In genomic region chr20:37007898-37008649, GRCh38 we compare ENCODE assay signal across 9 cellular contexts. TPM values are rescaled to one million over a fixed set of nuclear protein-coding genes. Genes with fewer than 3 reads are reported as not detected.
DNase-seq lines count a peak whose midpoint lies in the region; ATAC-seq, FAIRE-seq and TF ChIP-seq lines count a peak whose summit lies in the region.
"Had no signal": no experiment of that assay in that cellular context is flagged by ENCODE, and none has a peak within 500 bp of the region (broad histone marks: within the 10 kb centered on the region; RNA-seq: fewer than 3 reads in every experiment).

No MANE protein-coding gene starts in this region.

- no peak overlapping the region for H3K9ac ChIP-seq in keratinocyte (ENCODE audit: control insufficient read depth, extremely low read depth, insufficient read depth, low read length)

- H3K9me3 Mint-ChIP-seq in CD4-positive, alpha-beta T cell: no peaks in the 10 kb centered on the region
- H3K9me3 Mint-ChIP-seq in activated B cell treated with CpG ODN at 0.5 μM for 24 hours: no peaks in the 10 kb centered on the region

- no peaks in the 10 kb centered on the region for H3K27me3 ChIP-seq in CD4-positive, alpha-beta T cell (ENCODE audit: control insufficient read depth, insufficient read depth, low read length)
- H3K27me3 ChIP-seq in keratinocyte (ENCODE audit: control insufficient read depth, extremely low read depth, insufficient read depth, low read length): no peaks in the 10 kb centered on the region

- peak; percentile 83 for TF ChIP-seq CTCF in CD4-positive, alpha-beta T cell (IDR thresholded peaks at IDR 0.05)
- no peak for TF ChIP-seq CTCF in activated B cell treated with CpG ODN at 0.5 μM for 24 hours (IDR thresholded peaks at IDR 0.05)
- peak; percentile 7 to 22 (median 11) for TF ChIP-seq CTCF in keratinocyte (optimal IDR thresholded peaks at IDR 0.05 in 1 of 3, IDR thresholded peaks at IDR 0.05 in 1 of 3, conservative IDR thresholded peaks at IDR 0.05 in 1 of 3; ENCODE audit: extremely low read depth in 1 of 3, insufficient read depth in 2 of 3, low read length in 3 of 3)

- no peak for FAIRE-seq in keratinocyte (lab: Jason Lieb, UNC)

- DNase-seq in CD4-positive, alpha-beta T cell: peak in 7 of 10 experiments; percentile 11 to 34 (median 17)
- DNase-seq in activated B cell treated with CpG ODN at 0.5 μM for 24 hours (no peak), keratinocyte (ENCODE audit: low read depth, low spot score) (no peak), T1000 (lab: John Stamatoyannopoulos, UW) (no peak)
- DNase-seq in activated effector memory CD4-positive, alpha-beta T cell treated with Interleukin-2 at 50 U/mL for 16 hours: no peak

- H3K4me1 Mint-ChIP-seq in CD4-positive, alpha-beta T cell (ENCODE audit: low read depth): peaks cover 26% of the 10 kb centered on the region
- H3K4me1 Mint-ChIP-seq in activated B cell treated with CpG ODN at 0.5 μM for 24 hours: peaks cover 45% of the 10 kb centered on the region

- H3K4me3 Mint-ChIP-seq in CD4-positive, alpha-beta T cell: peak overlapping the region; percentile 47
- peak overlapping the region; percentile 17 for H3K4me3 Mint-ChIP-seq in activated B cell treated with CpG ODN at 0.5 μM for 24 hours

- dilution Hi-C loops in keratinocyte (cut with MboI; ENCODE audit: extremely low pct_ligation_motif_present, low sequenced_read_pairs): no loop called here

- H3K9me3 ChIP-seq in CD4-positive, alpha-beta T cell (ENCODE audit: control insufficient read depth, low read length): no peaks in the 10 kb centered on the region
- H3K9me3 ChIP-seq in keratinocyte (ENCODE audit: control insufficient read depth, low read depth, low read length): no peaks in the 10 kb centered on the region

- peak overlapping the region; percentile 84 for H3K27ac Mint-ChIP-seq in CD4-positive, alpha-beta T cell
- H3K27ac Mint-ChIP-seq in activated B cell treated with CpG ODN at 0.5 μM for 24 hours: peak overlapping the region; percentile 69

- H3K9me1 ChIP-seq in keratinocyte (ENCODE audit: control insufficient read depth, extremely low read depth, insufficient read depth, low read length): no peaks in the 10 kb centered on the region

- H2AFZ ChIP-seq in keratinocyte (ENCODE audit: control insufficient read depth, low read length): no peak overlapping the region

- no peaks in the 10 kb centered on the region for H3K27me3 Mint-ChIP-seq in CD4-positive, alpha-beta T cell
- H3K27me3 Mint-ChIP-seq in activated B cell treated with CpG ODN at 0.5 μM for 24 hours: no peaks in the 10 kb centered on the region

- H3K36me3 ChIP-seq in keratinocyte (ENCODE audit: control insufficient read depth in 2 of 2, extremely low read depth in 1 of 2, insufficient read depth in 2 of 2, low read length in 2 of 2): no peaks in the 10 kb centered on the region

- intact Hi-C loops in CD4-positive, alpha-beta T cell (cut with DNase I, micrococcal nuclease): loop anchor here (1.0 to 10.0 kb wide), 5 partner anchors 35 to 527 kb away; partner anchors contain the start of genes MROH8 (in 2 of the 2), RPN2 (in 2 of the 2) and RBL1 (in 1 of the 2)
- intact Hi-C loops in activated B cell treated with CpG ODN at 0.5 μM for 24 hours (cut with micrococcal nuclease): loop anchor here (1.0 to 5.0 kb wide), 6 partner anchors 36 to 524 kb away; partner anchors contain the start of gene RBL1

- no peak overlapping the region for H3K4me3 ChIP-seq in keratinocyte (ENCODE audit: control insufficient read depth in 2 of 3, extremely low read depth in 1 of 3, insufficient read depth in 2 of 3, low read depth in 1 of 3, low read length in 3 of 3)
- H3K4me3 ChIP-seq: skin epidermis had no signal

- no peak overlapping the region for H3K4me2 ChIP-seq in keratinocyte (ENCODE audit: control insufficient read depth, extremely low read depth, insufficient read depth, low read depth, low read length)

- H4K20me1 ChIP-seq in keratinocyte (ENCODE audit: control insufficient read depth, extremely low read depth, insufficient read depth, low read length): no peaks in the 10 kb centered on the region

- no peak overlapping the region for H3K27ac ChIP-seq in CD4-positive, alpha-beta T cell (ENCODE audit: low read depth, low read length)
- H3K27ac ChIP-seq in keratinocyte (ENCODE audit: control insufficient read depth, insufficient read depth, low read length): no peak overlapping the region

- no peaks in the 10 kb centered on the region for H3K79me2 ChIP-seq in keratinocyte (ENCODE audit: control insufficient read depth, insufficient read depth, low read length)

- H3K4me1 ChIP-seq in keratinocyte (ENCODE audit: control insufficient read depth, extremely low read depth, insufficient read depth, low read length): no peaks in the 10 kb centered on the region

- ATAC-seq in CD4-positive, alpha-beta T cell (ENCODE audit: poor library complexity): peak; percentile 100
- ATAC-seq in HG03159 (IDR thresholded peaks at IDR 0.05; ENCODE audit: unreplicated experiment) (peak; percentile 53), activated B cell treated with CpG ODN at 0.5 μM for 24 hours (ENCODE audit: low read depth) (peak; percentile 26), HG03039 (IDR thresholded peaks at IDR 0.05; ENCODE audit: unreplicated experiment) (no peak), GM21360 (IDR thresholded peaks at IDR 0.05; ENCODE audit: unreplicated experiment) (no peak)

- POLR2A ChIA-PET in CD4-positive, alpha-beta T cell (lab: Charles Lee): interaction anchor here (0.6 to 1.9 kb wide), 16 partner anchors 8 to 171 kb away, joined by 3 to 15 read pairs (median 4); partner anchors contain the start of genes MROH8, RBL1 and RPN2
- POLR2A ChIA-PET in activated B cell treated with CpG ODN at 0.5 μM for 24 hours (lab: Charles Lee): interaction anchor here (0.6 to 2.7 kb wide), 6 partner anchors 35 to 412 kb away, joined by 3 to 22 read pairs (median 4); partner anchors contain the start of genes MROH8, RBL1 and RPN2

- peaks cover 39% of the 10 kb centered on the region for H3K36me3 Mint-ChIP-seq in CD4-positive, alpha-beta T cell (ENCODE audit: low read depth)
- peaks cover 14% of the 10 kb centered on the region for H3K36me3 Mint-ChIP-seq in activated B cell treated with CpG ODN at 0.5 μM for 24 hours (ENCODE audit: low read depth)

- CTCF ChIA-PET in CD4-positive, alpha-beta T cell (lab: Charles Lee): interaction anchor here (0.6 to 2.6 kb wide), 12 partner anchors 9 to 188 kb away, joined by 3 to 13 read pairs (median 3); partner anchors contain the start of gene RBL1
- CTCF ChIA-PET in activated B cell treated with CpG ODN at 0.5 μM for 24 hours (lab: Charles Lee): interaction anchor here (0.7 to 3.3 kb wide), 10 partner anchors 17 to 525 kb away, joined by 3 to 51 read pairs (median 6); partner anchors contain the start of genes RBL1 and RPN2

RNA-seq across cellular contexts. Expression of gene SAMHD1, which starts 56.6 kb away (rescaled TPM):
- 100 to 1,000 TPM; 232 to 239 TPM for total RNA-seq in CD4-positive, alpha-beta T cell
- 15.1 and 16.4 TPM in 2 replicates for total RNA-seq in activated B cell treated with CpG ODN at 0.5 μM for 24 hours
- 16.1 to 29.7 TPM (median 26.5 TPM) in 3 replicates for polyA plus RNA-seq in keratinocyte
- polyA plus RNA-seq in keratinocyte (2011; ENCODE audit: low read depth): 2.0 TPM
- 12.9 and 19.3 TPM in 2 replicates for polyA plus RNA-seq in keratinocyte (2011; cell fraction: cytosol; rRNA removed)
- polyA plus RNA-seq in keratinocyte (2011; cell fraction: nucleus; rRNA removed): 10.4 and 13.3 TPM in 2 replicates
- polyA plus RNA-seq in keratinocyte (2012; ENCODE audit: low replicate concordance): 0.79 and 34.7 TPM in 2 replicates
- polyA minus RNA-seq in keratinocyte: 14.7 to 27.9 TPM (median 24.2 TPM) in 3 replicates
- polyA minus RNA-seq in keratinocyte (2011; cell fraction: cytosol; rRNA and poly(A)+ RNA removed): 25.1 TPM
- 7.0 and 18.5 TPM in 2 replicates for polyA minus RNA-seq in keratinocyte (2011; cell fraction: nucleus; rRNA and poly(A)+ RNA removed)

Comparison
In these comparisons a context has a peak if more than half of its experiments do, and no peak if none do; other contexts are left out.
1. ATAC-seq: peak in CD4-positive, alpha-beta T cell (single experiment), HG03159 (single experiment) and activated B cell treated with CpG ODN at 0.5 μM for 24 hours (single experiment); none in HG03039 (single experiment) and GM21360 (single experiment).
2. DNase-seq: peak in CD4-positive, alpha-beta T cell (7 of 10); none in activated B cell treated with CpG ODN at 0.5 μM for 24 hours (single experiment), keratinocyte (single experiment), activated effector memory CD4-positive, alpha-beta T cell treated with Interleukin-2 at 50 U/mL for 16 hours (single experiment) and T1000 (single experiment).
3. RNA of gene SAMHD1, which starts 56.6 kb away (total RNA-seq): 232 to 239 TPM in CD4-positive, alpha-beta T cell; 15.1 to 16.4 TPM in activated B cell treated with CpG ODN at 0.5 μM for 24 hours; every median in the first group is over 10 times any median in the second.